In genomic region chr3:154122912-154123559, GRCh38 we compare ENCODE assay signal across 8 cellular contexts. TPM values are rescaled to one million over a fixed set of nuclear protein-coding genes. Genes with fewer than 3 reads are reported as not detected.
DNase-seq lines count a peak whose midpoint lies in the region; ATAC-seq and TF ChIP-seq lines count a peak whose summit lies in the region.

No MANE protein-coding gene starts in this region.

- WGBS in gastroesophageal sphincter (ENCODE audit: low coverage in 1 of 2), 2 donors, result 2% methylated on average over 7 to 11 of the region's 12 CpGs

- no peak for ATAC-seq in gastroesophageal sphincter
- no peak for ATAC-seq in HG02981 (IDR thresholded peaks at IDR 0.05; ENCODE audit: unreplicated experiment)
- no peak for ATAC-seq in HG03521 (IDR thresholded peaks at IDR 0.05; ENCODE audit: unreplicated experiment)
- ATAC-seq in HG02588 (IDR thresholded peaks at IDR 0.05; ENCODE audit: unreplicated experiment), result no peak

- H3K4me3 ChIP-seq in H7 (ENCODE audit: insufficient read depth, low read depth, low read length) (peak overlapping the region; percentile 82), SK-N-MC (peak overlapping the region; percentile 96), gastroesophageal sphincter (peak overlapping the region; percentile 85 to 89)

- peaks cover 29% of the 10 kb centered on the region for H3K27me3 ChIP-seq in H7 (ENCODE audit: control insufficient read depth, insufficient read depth, low read length)
- H3K27me3 ChIP-seq in gastroesophageal sphincter, result no peaks in the 10 kb centered on the region

- TF ChIP-seq EP300 in gastroesophageal sphincter (IDR thresholded peaks at IDR 0.05), result no peak

- H3K36me3 ChIP-seq in H7 (replicated peaks; ENCODE audit: control insufficient read depth, insufficient read depth, low read length) (no peaks in the 10 kb centered on the region; the same call in 1 of the 2 replicates), SK-N-MC (ENCODE audit: insufficient read depth, low read length) (peaks cover 12% of the 10 kb centered on the region; the same call in 1 of the 2 replicates), gastroesophageal sphincter (peaks cover 0 to 8% of the 10 kb centered on the region in 2 donors)

- peaks cover 0 to 47% (median 8%) of the 10 kb centered on the region in 3 donors for H3K4me1 ChIP-seq in gastroesophageal sphincter

- peak overlapping the region; percentile 76 for H3K9ac ChIP-seq in SK-N-MC (ENCODE audit: insufficient read length)

- peak in 1 of 2 donors; percentile 26 for TF ChIP-seq POLR2A in gastroesophageal sphincter (IDR thresholded peaks at IDR 0.05)

- no peaks in the 10 kb centered on the region for H3K9me3 ChIP-seq in SK-N-MC (ENCODE audit: low read depth, low read length)
- H3K9me3 ChIP-seq in gastroesophageal sphincter, result no peaks in the 10 kb centered on the region

- no peak overlapping the region for H3K27ac ChIP-seq in SK-N-MC
- H3K27ac ChIP-seq in gastroesophageal sphincter, result peak overlapping the region; percentile 77 to 89 (median 83)

- DNase-seq in H7 (no peak), SK-N-MC (ENCODE audit: low read depth, low spot score) (peak; percentile 16), renal cortical epithelial cell (ENCODE audit: low read depth) (peak; percentile 9), GOT3 (lab: John Stamatoyannopoulos, UW) (no peak)

- no peak for TF ChIP-seq CTCF in gastroesophageal sphincter (IDR thresholded peaks at IDR 0.05)

RNA-seq across cellular contexts. Expression of gene ARHGEF26, which starts 1.8 kb away (rescaled TPM):
- 5.4 and 6.0 TPM in 2 replicates for total RNA-seq in H7 (2014; rRNA removed; shearing (Covaris generic))
- 100 to 1,000 TPM in 3 of 4 donors, 10 to 100 TPM in 1; 79.3 to 154 (median 133) TPM for total RNA-seq in gastroesophageal sphincter
- total RNA-seq in renal cortical epithelial cell, result under 0.01 and 0.80 TPM in 2 replicates

Comparison
In these comparisons a context has a peak if more than half of its experiments do, and no peak if none do; other contexts are left out.
1. DNase-seq: peak in SK-N-MC (single experiment) and renal cortical epithelial cell (single experiment); none in H7 (single experiment) and GOT3 (single experiment).
2. RNA of gene ARHGEF26, which starts 1.8 kb away (total RNA-seq): 79.3 to 154 TPM in gastroesophageal sphincter; 5.4 to 6.0 TPM in H7 and under 0.01 to 0.80 TPM in renal cortical epithelial cell; every median in the first group is over 10 times any median in the second.
3. Peak in every context shown above with its lines, with median percentiles within 50 percentile points of each other: H3K4me3 ChIP-seq.